In the genomic region with DNA sequence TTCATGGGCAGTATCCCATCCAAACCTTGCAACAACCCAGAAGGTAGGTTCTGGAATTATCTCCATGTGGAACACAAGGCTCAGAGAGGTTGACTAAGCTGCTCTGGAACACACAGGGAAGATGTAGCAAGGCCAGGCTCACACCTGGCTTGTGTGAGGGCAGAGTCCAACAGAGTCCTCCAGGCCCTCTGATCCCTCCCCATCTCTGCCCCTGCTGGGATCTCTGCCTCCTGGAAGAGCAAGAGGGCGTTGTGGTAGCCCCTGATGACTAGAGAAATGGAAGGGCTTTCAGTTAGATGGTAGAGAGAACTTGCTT, we compare ENCODE assay signal across 24 cellular contexts. TPM values are rescaled to one million over a fixed set of nuclear protein-coding genes. Genes with fewer than 3 reads are reported as not detected.
DNase-seq lines count a peak whose midpoint lies in the region; ATAC-seq, FAIRE-seq and TF ChIP-seq lines count a peak whose summit lies in the region.
"Had no signal": no experiment of that assay in that cellular context is flagged by ENCODE, and none has a peak within 500 bp of the region (broad histone marks: within the 10 kb centered on the region; RNA-seq: fewer than 3 reads in every experiment).

No MANE protein-coding gene starts in this region.

- H3K36me3 Mint-ChIP-seq in brain: no peaks in the 10 kb centered on the region
- H3K36me3 Mint-ChIP-seq in MCF 10A (ENCODE audit: insufficient read depth, unreplicated experiment): no peaks in the 10 kb centered on the region
- H3K36me3 Mint-ChIP-seq: CD14-positive monocyte had no signal

- DNase-seq in HepG2 (ENCODE audit: low spot score) (peak; percentile 44), right lobe of liver (no peak), MCF 10A (ENCODE audit: unreplicated experiment) (no peak), GM20000 (ENCODE audit: low spot score) (no peak)
- DNase-seq: AML-193, GOT3, HCEC 1CT, NCI-H1417 treated with DMSO at 0.1 percent for 48 hours, NCI-H2227 treated with DMSO at 0.1 percent for 48 hours, NCI-H526 treated with DMSO at 0.1 percent for 48 hours, RPMI8226, SIG-M5 had no signal

- H3K36me3 ChIP-seq in HepG2 (replicated peaks in 1 of 2; ENCODE audit: control insufficient read depth in 1 of 2, insufficient read depth in 2 of 2, low read length in 2 of 2) (no peaks in the 10 kb centered on the region), right lobe of liver (no peaks in the 10 kb centered on the region), HEK293 (ENCODE audit: control insufficient read depth in 2 of 2, insufficient read depth in 1 of 2, low read length in 2 of 2) (no peaks in the 10 kb centered on the region)

- no peak overlapping the region for H2AFZ ChIP-seq in HepG2 (ENCODE audit: low read length)

- H3K9me3 ChIP-seq in HepG2 (ENCODE audit: low read length) (no peaks in the 10 kb centered on the region), right lobe of liver (no peaks in the 10 kb centered on the region), HEK293 (ENCODE audit: control insufficient read depth, insufficient read depth, low read depth, low read length) (no peaks in the 10 kb centered on the region)

- H3K27ac ChIP-seq in HepG2 (ENCODE audit: extremely low read length, insufficient read depth, low read length) (no peak overlapping the region), right lobe of liver (no peak overlapping the region), HEK293 (ENCODE audit: extremely low read depth, low read depth, low read length) (no peak overlapping the region)
- H3K27ac ChIP-seq: KMS-11, SK-N-MC had no signal

- WGBS in HepG2 (ENCODE audit: low lambda C conversion rate): 0% methylated on average over 1 of the region's 1 CpG
- 50% methylated on average over 1 of the region's 1 CpG for WGBS in right lobe of liver (ENCODE audit: insufficient coverage, low coverage, low lambda C conversion rate, missing lambda C conversion rate)

- ATAC-seq in HepG2 (peak; percentile 15; the same call in 2 of the 3 replicates), right lobe of liver (no peak), GM21447 (IDR thresholded peaks at IDR 0.05; ENCODE audit: unreplicated experiment) (no peak)

- FAIRE-seq in HepG2 (lab: Jason Lieb, UNC): peak; percentile 83
- FAIRE-seq: A204.1, D721Med, G401.6 had no signal

- H3K4me3 Mint-ChIP-seq in brain: peak overlapping the region in 4 of 5 experiments; percentile 18 to 88 (median 45)
- H3K4me3 Mint-ChIP-seq in MCF 10A (ENCODE audit: unreplicated experiment): no peak overlapping the region

- H3K79me2 ChIP-seq in HepG2 (ENCODE audit: insufficient read depth, low read length): no peaks in the 10 kb centered on the region

- BruUV-seq in HepG2 (replicated peaks; lab: Mats Ljungman, UMichigan) (no TSS peak), MCF 10A (replicated peaks; lab: Mats Ljungman, UMichigan) (no TSS peak)

- CTCF ChIA-PET in HepG2 (lab: Yijun Ruan, JAX; ENCODE audit: low intra/inter-chr PET ratio, low total read pairs) (interaction anchor here (1.2 to 4.7 kb wide), 2 partner anchors 51 to 135 kb away, joined by 6 to 136 read pairs; partner anchors contain the start of gene PNMT), HEK293 (lab: Yijun Ruan, JAX) (interaction anchor here (1.0 to 11.8 kb wide), 16 partner anchors 8 to 414 kb away, joined by 3 to 475 read pairs (median 22); partner anchors contain the start of genes PNMT, STARD3 and TCAP), MCF 10A (lab: Yijun Ruan, JAX) (interaction anchor here (0.5 to 9.2 kb wide), 7 partner anchors 9 to 411 kb away, joined by 3 to 146 read pairs (median 6); partner anchors contain the start of gene STARD3)

- POLR2A ChIA-PET in HepG2 (lab: Yijun Ruan, JAX): interaction anchor here (0.6 to 1.3 kb wide), 3 partner anchors 18 to 75 kb away, joined by 3 to 5 read pairs (median 5); no protein-coding TSS in a partner anchor
- POLR2A ChIA-PET in HEK293 (lab: Yijun Ruan, JAX): interaction anchor here (0.6 to 2.1 kb wide), 2 partner anchors 11 to 415 kb away, joined by 4 to 6 read pairs; no protein-coding TSS in a partner anchor
- POLR2A ChIA-PET in MCF 10A (lab: Yijun Ruan, JAX): interaction anchor here (1.2 to 1.9 kb wide), 5 partner anchors 11 to 361 kb away, joined by 3 to 5 read pairs (median 4); partner anchors contain the start of gene PSMD3

- in situ Hi-C loops in HepG2 (cut with HindIII; ENCODE audit: extremely low pct_ligation_motif_present, low pct_unique_long_range_greater_than_20kb): loop anchor here (5.0 kb wide), 3 partner anchors 53 to 133 kb away; no protein-coding TSS in a partner anchor

- TF ChIP-seq CTCF in HepG2 (CRISPR knock-in tag; IDR thresholded peaks at IDR 0.05) (no peak; the same call in 1 of the 2 replicates), right lobe of liver (IDR thresholded peaks at IDR 0.05) (no peak), HEK293 (tag by site-specific recombination; IDR thresholded peaks at IDR 0.05) (no peak), brain (conservative IDR thresholded peaks at IDR 0.05) (no peak), MCF 10A (IDR thresholded peaks at IDR 0.05; ENCODE audit: unreplicated experiment) (no peak), GM20000 (IDR thresholded peaks at IDR 0.05; ENCODE audit: extremely low read depth, missing control alignments) (no peak)

- H3K27me3 ChIP-seq in HepG2 (ENCODE audit: control insufficient read depth in 1 of 2, insufficient read depth in 2 of 2, low read length in 2 of 2) (peaks cover 5 to 53% of the 10 kb centered on the region in 2 experiments), right lobe of liver (no peaks in the 10 kb centered on the region)

- H3K4me1 ChIP-seq in HepG2 (ENCODE audit: insufficient read depth, low read length) (peaks cover 34% of the 10 kb centered on the region), right lobe of liver (no peaks in the 10 kb centered on the region), HEK293 (ENCODE audit: control insufficient read depth, insufficient read depth, low read length) (peaks cover 4% of the 10 kb centered on the region)

- TF ChIP-seq RAD21 in HepG2 (CRISPR knock-in tag; IDR thresholded peaks at IDR 0.05): no peak

- H3K4me3 ChIP-seq in HepG2 (replicated peaks in 1 of 3; ENCODE audit: insufficient read depth in 1 of 3, low read depth in 2 of 3, low read length in 3 of 3) (no peak overlapping the region), right lobe of liver (no peak overlapping the region), HEK293 (ENCODE audit: low read depth, low read length) (no peak overlapping the region)
- H3K4me3 ChIP-seq: SK-N-MC had no signal

- peaks cover 34% of the 10 kb centered on the region for H3K27me3 Mint-ChIP-seq in brain
- H3K27me3 Mint-ChIP-seq in MCF 10A (ENCODE audit: insufficient read depth, unreplicated experiment): peaks cover 12% of the 10 kb centered on the region

- H3K27ac Mint-ChIP-seq in brain (peak overlapping the region in 2 of 5 experiments; percentile 21 to 28), MCF 10A (ENCODE audit: low read depth, unreplicated experiment) (no peak overlapping the region)

- no peak overlapping the region for H3K9ac ChIP-seq in HepG2 (ENCODE audit: insufficient read depth, low read depth, low read length)
- H3K9ac ChIP-seq: KMS-11 had no signal

- TF ChIP-seq EP300 in HepG2 (IDR thresholded peaks at IDR 0.05; ENCODE audit: low read depth in 2 of 2, low read length in 2 of 2) (no peak), HepG2 (CRISPR knock-in tag; IDR thresholded peaks at IDR 0.05; ENCODE audit: borderline replicate concordance) (no peak)

- H3K4me2 ChIP-seq in HepG2 (ENCODE audit: low read depth, low read length): no peak overlapping the region

- peaks cover 0 to under 1% (median 0%) of the 10 kb centered on the region in 5 experiments for H3K9me3 Mint-ChIP-seq in brain
- no peaks in the 10 kb centered on the region for H3K9me3 Mint-ChIP-seq in MCF 10A (ENCODE audit: unreplicated experiment)

- intact Hi-C loops in HepG2 (cut with micrococcal nuclease; ENCODE audit: unreplicated experiment) (no loop called here), right lobe of liver (cut with DNase I) (loop anchor here (5.0 to 10.0 kb wide), 4 partner anchors 55 to 133 kb away; no protein-coding TSS in a partner anchor), MCF 10A (cut with micrococcal nuclease) (loop anchor here (5.0 kb wide), 1 partner anchor 118 kb away; the partner anchor contains the start of gene GRB7)

- H3K4me1 Mint-ChIP-seq in brain (peaks cover 35% of the 10 kb centered on the region), MCF 10A (ENCODE audit: insufficient read depth, unreplicated experiment) (peaks cover 6% of the 10 kb centered on the region)

- TF ChIP-seq POLR2A in HepG2 (IDR thresholded peaks at IDR 0.05; ENCODE audit: insufficient read depth in 1 of 2, low read depth in 2 of 2, low read length in 2 of 2) (no peak), right lobe of liver (IDR thresholded peaks at IDR 0.05) (no peak)

- no peaks in the 10 kb centered on the region for H4K20me1 ChIP-seq in HepG2 (ENCODE audit: insufficient read depth, low read length)

RNA-seq across cellular contexts. Expression of gene PPP1R1B, which starts 7.0 kb away (rescaled TPM):
- not detected in 2 replicates for total RNA-seq in HepG2 (2016; rRNA removed; fragmentation: Illumina TruSeq; extraction: Trizol)
- total RNA-seq in HepG2 (2016; cell fraction: cytosol; rRNA removed; fragmentation: Illumina TruSeq; extraction: Trizol; ENCODE audit: low read depth): not detected in 2 replicates
- not detected in 2 replicates for total RNA-seq in HepG2 (2016; cell fraction: insoluble cytoplasmic fraction; rRNA removed; fragmentation: Illumina TruSeq; extraction: Trizol)
- total RNA-seq in HepG2 (2016; cell fraction: membrane; rRNA removed; fragmentation: Illumina TruSeq; extraction: Trizol): not detected in 2 replicates
- total RNA-seq in HepG2 (2016; cell fraction: nucleus; rRNA removed; fragmentation: Illumina TruSeq; extraction: Trizol): not detected in 2 replicates
- 0.08 and 0.18 TPM in 2 replicates for polyA plus RNA-seq in HepG2 (2011; rRNA removed)
- 0.04 and 0.05 TPM in 2 replicates for polyA plus RNA-seq in HepG2 (2011; cell fraction: cytosol; rRNA removed)
- polyA plus RNA-seq in HepG2 (2011; cell fraction: nucleus; rRNA removed): not detected in 2 replicates
- not detected in 2 replicates for polyA plus RNA-seq in HepG2 (2012)
- polyA plus RNA-seq in HepG2 (2016; cell fraction: cytosol; fragmentation: Illumina TruSeq; extraction: Trizol; ENCODE audit: low read depth): not detected in 2 replicates
- polyA plus RNA-seq in HepG2 (2016; cell fraction: insoluble cytoplasmic fraction; fragmentation: Illumina TruSeq; extraction: Trizol; ENCODE audit: low read depth): not detected in 2 replicates
- polyA plus RNA-seq in HepG2 (2016; cell fraction: membrane; fragmentation: Illumina TruSeq; extraction: Trizol; ENCODE audit: low read depth): not detected in 2 replicates
- not detected in 2 replicates for polyA plus RNA-seq in HepG2 (2016; cell fraction: nucleus; fragmentation: Illumina TruSeq; extraction: Trizol; ENCODE audit: insufficient read depth, low read depth)
- polyA minus RNA-seq in HepG2 (2011; rRNA and poly(A)+ RNA removed; ENCODE audit: low replicate concordance): not detected in 2 replicates
- not detected in 2 replicates for polyA minus RNA-seq in HepG2 (2011; cell fraction: cytosol; rRNA and poly(A)+ RNA removed)
- not detected in 2 replicates for polyA minus RNA-seq in HepG2 (2011; cell fraction: nucleus; rRNA and poly(A)+ RNA removed)
- under 1 TPM in 1 of 6 experiments, not detected in 5; 0.46 TPM for total RNA-seq in right lobe of liver
- polyA plus RNA-seq in brain (ENCODE audit: insufficient read depth, low read depth, low replicate concordance): 154 TPM
- total RNA-seq in MCF 10A (2022): not detected in 2 replicates
- total RNA-seq: HT1080; T-helper 1 cell treated with Interleukin-12 subunit alpha and Interleukin-12 subunit beta and Interleukin-4 antibody, amounts not matched to agents 30 ng/mL and 1 ng/mL, for 36 hours had no signal
- polyA plus RNA-seq: CD14-positive monocyte had no signal

RNA-seq across cellular contexts. Expression of gene NEUROD2, which starts 12.0 kb away (rescaled TPM):
- total RNA-seq in HepG2 (2016; rRNA removed; fragmentation: Illumina TruSeq; extraction: Trizol): not detected in 2 replicates
- not detected in 2 replicates for total RNA-seq in HepG2 (2016; cell fraction: cytosol; rRNA removed; fragmentation: Illumina TruSeq; extraction: Trizol; ENCODE audit: low read depth)
- total RNA-seq in HepG2 (2016; cell fraction: insoluble cytoplasmic fraction; rRNA removed; fragmentation: Illumina TruSeq; extraction: Trizol): not detected in 2 replicates
- total RNA-seq in HepG2 (2016; cell fraction: membrane; rRNA removed; fragmentation: Illumina TruSeq; extraction: Trizol): not detected in 2 replicates
- not detected in 2 replicates for total RNA-seq in HepG2 (2016; cell fraction: nucleus; rRNA removed; fragmentation: Illumina TruSeq; extraction: Trizol)
- polyA plus RNA-seq in HepG2 (2011; rRNA removed): not detected in 2 replicates
- not detected in 2 replicates for polyA plus RNA-seq in HepG2 (2011; cell fraction: cytosol; rRNA removed)
- polyA plus RNA-seq in HepG2 (2011; cell fraction: nucleus; rRNA removed): not detected in 2 replicates
- not detected in 2 replicates for polyA plus RNA-seq in HepG2 (2012)
- polyA plus RNA-seq in HepG2 (2016; cell fraction: cytosol; fragmentation: Illumina TruSeq; extraction: Trizol; ENCODE audit: low read depth): not detected in 2 replicates
- not detected in 2 replicates for polyA plus RNA-seq in HepG2 (2016; cell fraction: insoluble cytoplasmic fraction; fragmentation: Illumina TruSeq; extraction: Trizol; ENCODE audit: low read depth)
- not detected in 2 replicates for polyA plus RNA-seq in HepG2 (2016; cell fraction: membrane; fragmentation: Illumina TruSeq; extraction: Trizol; ENCODE audit: low read depth)
- polyA plus RNA-seq in HepG2 (2016; cell fraction: nucleus; fragmentation: Illumina TruSeq; extraction: Trizol; ENCODE audit: insufficient read depth, low read depth): not detected in 2 replicates
- not detected in 2 replicates for polyA minus RNA-seq in HepG2 (2011; rRNA and poly(A)+ RNA removed; ENCODE audit: low replicate concordance)
- polyA minus RNA-seq in HepG2 (2011; cell fraction: cytosol; rRNA and poly(A)+ RNA removed): not detected in 2 replicates
- not detected in 2 replicates for polyA minus RNA-seq in HepG2 (2011; cell fraction: nucleus; rRNA and poly(A)+ RNA removed)
- not detected for total RNA-seq in right lobe of liver
- polyA plus RNA-seq in brain (ENCODE audit: insufficient read depth, low read depth, low replicate concordance): 8.1 TPM
- not detected in 2 replicates for total RNA-seq in MCF 10A (2022)
- total RNA-seq: HT1080; NCI-H460; T-helper 1 cell treated with Interleukin-12 subunit alpha and Interleukin-12 subunit beta and Interleukin-4 antibody, amounts not matched to agents 30 ng/mL and 1 ng/mL, for 36 hours had no signal
- polyA plus RNA-seq: CD14-positive monocyte had no signal

RNA-seq across cellular contexts. Expression of gene STARD3, which starts 17.2 kb away (rescaled TPM):
- total RNA-seq in HepG2 (2016; rRNA removed; fragmentation: Illumina TruSeq; extraction: Trizol) (17.2 and 34.6 TPM in 2 replicates), right lobe of liver (10 to 100 TPM; 24.3 to 49.8 (median 28.0) TPM), MCF 10A (2022) (30.1 and 31.1 TPM in 2 replicates)
- 10.9 and 18.7 TPM in 2 replicates for total RNA-seq in HepG2 (2016; cell fraction: cytosol; rRNA removed; fragmentation: Illumina TruSeq; extraction: Trizol; ENCODE audit: low read depth)
- total RNA-seq in HepG2 (2016; cell fraction: insoluble cytoplasmic fraction; rRNA removed; fragmentation: Illumina TruSeq; extraction: Trizol): 16.7 and 36.4 TPM in 2 replicates
- 28.2 and 28.3 TPM in 2 replicates for total RNA-seq in HepG2 (2016; cell fraction: membrane; rRNA removed; fragmentation: Illumina TruSeq; extraction: Trizol)
- total RNA-seq in HepG2 (2016; cell fraction: nucleus; rRNA removed; fragmentation: Illumina TruSeq; extraction: Trizol): 38.6 and 39.3 TPM in 2 replicates
- polyA plus RNA-seq in HepG2 (2011; rRNA removed) (100 and 114 TPM in 2 replicates), brain (ENCODE audit: insufficient read depth, low read depth, low replicate concordance) (53.8 TPM)
- 87.6 and 94.1 TPM in 2 replicates for polyA plus RNA-seq in HepG2 (2011; cell fraction: cytosol; rRNA removed)
- polyA plus RNA-seq in HepG2 (2011; cell fraction: nucleus; rRNA removed): 583 and 640 TPM in 2 replicates
- 57.3 and 69.8 TPM in 2 replicates for polyA plus RNA-seq in HepG2 (2012)
- 16.8 and 21.4 TPM in 2 replicates for polyA plus RNA-seq in HepG2 (2016; cell fraction: cytosol; fragmentation: Illumina TruSeq; extraction: Trizol; ENCODE audit: low read depth)
- 23.0 and 23.7 TPM in 2 replicates for polyA plus RNA-seq in HepG2 (2016; cell fraction: insoluble cytoplasmic fraction; fragmentation: Illumina TruSeq; extraction: Trizol; ENCODE audit: low read depth)
- polyA plus RNA-seq in HepG2 (2016; cell fraction: membrane; fragmentation: Illumina TruSeq; extraction: Trizol; ENCODE audit: low read depth): 28.2 and 28.4 TPM in 2 replicates
- 96.9 and 102 TPM in 2 replicates for polyA plus RNA-seq in HepG2 (2016; cell fraction: nucleus; fragmentation: Illumina TruSeq; extraction: Trizol; ENCODE audit: insufficient read depth, low read depth)
- 98.5 and 179 TPM in 2 replicates for polyA minus RNA-seq in HepG2 (2011; rRNA and poly(A)+ RNA removed; ENCODE audit: low replicate concordance)
- polyA minus RNA-seq in HepG2 (2011; cell fraction: cytosol; rRNA and poly(A)+ RNA removed): 38.4 and 57.6 TPM in 2 replicates
- 71.6 and 80.1 TPM in 2 replicates for polyA minus RNA-seq in HepG2 (2011; cell fraction: nucleus; rRNA and poly(A)+ RNA removed)

RNA-seq across cellular contexts. Expression of gene TCAP, which starts 45.4 kb away (rescaled TPM):
- total RNA-seq in HepG2 (2016; rRNA removed; fragmentation: Illumina TruSeq; extraction: Trizol): 0.14 and 0.24 TPM in 2 replicates
- not detected in 2 replicates for total RNA-seq in HepG2 (2016; cell fraction: cytosol; rRNA removed; fragmentation: Illumina TruSeq; extraction: Trizol; ENCODE audit: low read depth)
- 0.26 TPM in 1 of 2 replicates, not detected in the other for total RNA-seq in HepG2 (2016; cell fraction: insoluble cytoplasmic fraction; rRNA removed; fragmentation: Illumina TruSeq; extraction: Trizol)
- 0.06 TPM in 1 of 2 replicates, not detected in the other for total RNA-seq in HepG2 (2016; cell fraction: membrane; rRNA removed; fragmentation: Illumina TruSeq; extraction: Trizol)
- total RNA-seq in HepG2 (2016; cell fraction: nucleus; rRNA removed; fragmentation: Illumina TruSeq; extraction: Trizol): 0.56 and 0.84 TPM in 2 replicates
- 0.65 and 0.84 TPM in 2 replicates for polyA plus RNA-seq in HepG2 (2011; rRNA removed)
- 0.15 and 0.35 TPM in 2 replicates for polyA plus RNA-seq in HepG2 (2011; cell fraction: cytosol; rRNA removed)
- 6.0 and 8.8 TPM in 2 replicates for polyA plus RNA-seq in HepG2 (2011; cell fraction: nucleus; rRNA removed)
- polyA plus RNA-seq in HepG2 (2012): 0.43 and 2.1 TPM in 2 replicates
- polyA plus RNA-seq in HepG2 (2016; cell fraction: cytosol; fragmentation: Illumina TruSeq; extraction: Trizol; ENCODE audit: low read depth): not detected in 2 replicates
- 0.19 TPM in 1 of 2 replicates, not detected in the other for polyA plus RNA-seq in HepG2 (2016; cell fraction: insoluble cytoplasmic fraction; fragmentation: Illumina TruSeq; extraction: Trizol; ENCODE audit: low read depth)
- polyA plus RNA-seq in HepG2 (2016; cell fraction: membrane; fragmentation: Illumina TruSeq; extraction: Trizol; ENCODE audit: low read depth): not detected in 2 replicates
- polyA plus RNA-seq in HepG2 (2016; cell fraction: nucleus; fragmentation: Illumina TruSeq; extraction: Trizol; ENCODE audit: insufficient read depth, low read depth): 0.51 and 0.85 TPM in 2 replicates
- 2.2 and 2.6 TPM in 2 replicates for polyA minus RNA-seq in HepG2 (2011; rRNA and poly(A)+ RNA removed; ENCODE audit: low replicate concordance)
- not detected in 2 replicates for polyA minus RNA-seq in HepG2 (2011; cell fraction: cytosol; rRNA and poly(A)+ RNA removed)
- polyA minus RNA-seq in HepG2 (2011; cell fraction: nucleus; rRNA and poly(A)+ RNA removed): 3.0 and 4.0 TPM in 2 replicates
- total RNA-seq in right lobe of liver: 1 to 10 TPM in 4 of 6 experiments, under 1 TPM in 2; 0.49 to 4.3 (median 1.1) TPM
- polyA plus RNA-seq in brain (ENCODE audit: insufficient read depth, low read depth, low replicate concordance): 2.1 TPM
- 0.37 and 0.71 TPM in 2 replicates for total RNA-seq in MCF 10A (2022)
- polyA plus RNA-seq: CD14-positive monocyte had no signal

RNA-seq across cellular contexts. Expression of gene PNMT, which starts 48.5 kb away (rescaled TPM):
- total RNA-seq in HepG2 (2016; rRNA removed; fragmentation: Illumina TruSeq; extraction: Trizol) (not detected in 2 replicates), right lobe of liver (under 1 TPM in 2 of 6 experiments, not detected in 4; 0.37 TPM), MCF 10A (2022) (not detected in 2 replicates)
- not detected in 2 replicates for total RNA-seq in HepG2 (2016; cell fraction: cytosol; rRNA removed; fragmentation: Illumina TruSeq; extraction: Trizol; ENCODE audit: low read depth)
- not detected in 2 replicates for total RNA-seq in HepG2 (2016; cell fraction: insoluble cytoplasmic fraction; rRNA removed; fragmentation: Illumina TruSeq; extraction: Trizol)
- total RNA-seq in HepG2 (2016; cell fraction: membrane; rRNA removed; fragmentation: Illumina TruSeq; extraction: Trizol): 0.17 TPM in 1 of 2 replicates, not detected in the other
- total RNA-seq in HepG2 (2016; cell fraction: nucleus; rRNA removed; fragmentation: Illumina TruSeq; extraction: Trizol): not detected in 2 replicates
- polyA plus RNA-seq in HepG2 (2011; rRNA removed) (0.22 and 0.25 TPM in 2 replicates), brain (ENCODE audit: insufficient read depth, low read depth, low replicate concordance) (2.9 TPM)
- polyA plus RNA-seq in HepG2 (2011; cell fraction: cytosol; rRNA removed): 0.08 and 0.13 TPM in 2 replicates
- 0.56 and 0.71 TPM in 2 replicates for polyA plus RNA-seq in HepG2 (2011; cell fraction: nucleus; rRNA removed)
- 0.31 TPM in 1 of 2 replicates, not detected in the other for polyA plus RNA-seq in HepG2 (2012)
- 0.11 TPM in 1 of 2 replicates, not detected in the other for polyA plus RNA-seq in HepG2 (2016; cell fraction: cytosol; fragmentation: Illumina TruSeq; extraction: Trizol; ENCODE audit: low read depth)
- polyA plus RNA-seq in HepG2 (2016; cell fraction: insoluble cytoplasmic fraction; fragmentation: Illumina TruSeq; extraction: Trizol; ENCODE audit: low read depth): not detected in 2 replicates
- polyA plus RNA-seq in HepG2 (2016; cell fraction: membrane; fragmentation: Illumina TruSeq; extraction: Trizol; ENCODE audit: low read depth): 0.15 TPM in 1 of 2 replicates, not detected in the other
- polyA plus RNA-seq in HepG2 (2016; cell fraction: nucleus; fragmentation: Illumina TruSeq; extraction: Trizol; ENCODE audit: insufficient read depth, low read depth): not detected in 2 replicates
- polyA minus RNA-seq in HepG2 (2011; rRNA and poly(A)+ RNA removed; ENCODE audit: low replicate concordance): not detected in 2 replicates
- polyA minus RNA-seq in HepG2 (2011; cell fraction: cytosol; rRNA and poly(A)+ RNA removed): not detected in 2 replicates
- polyA minus RNA-seq in HepG2 (2011; cell fraction: nucleus; rRNA and poly(A)+ RNA removed): not detected in 2 replicates
- total RNA-seq: HT1080; NCI-H460; T-helper 1 cell treated with Interleukin-12 subunit alpha and Interleukin-12 subunit beta and Interleukin-4 antibody, amounts not matched to agents 30 ng/mL and 1 ng/mL, for 36 hours had no signal
- polyA plus RNA-seq: CD14-positive monocyte had no signal

Comparison
In these comparisons a context has a peak if more than half of its experiments do, and no peak if none do; other contexts are left out.
1. Of the 63 proteins assayed by ChIP-seq in both HepG2 and HEK293: peak only in HepG2: PATZ1, REPIN1 and ZBTB7A; only in HEK293: none; in both: ZNF768; in neither: 59.